In genomic region chr16:67719778-67720144, GRCh38 we compare ENCODE assay signal across 8 cellular contexts. TPM values are rescaled to one million over a fixed set of nuclear protein-coding genes. Genes with fewer than 3 reads are reported as not detected.
DNase-seq lines count a peak whose midpoint lies in the region; TF ChIP-seq lines count a peak whose summit lies in the region.

No MANE protein-coding gene starts in this region.

- no peaks in the 10 kb centered on the region for H3K9me3 Mint-ChIP-seq in osteocyte (ENCODE audit: unreplicated experiment)

- H3K9me3 ChIP-seq in HEK293 (ENCODE audit: control insufficient read depth, insufficient read depth, low read depth, low read length) (no peaks in the 10 kb centered on the region), OCI-LY7 (ENCODE audit: low read length) (no peaks in the 10 kb centered on the region), left ventricle myocardium inferior (replicated peaks) (no peaks in the 10 kb centered on the region)

- H3K27me3 ChIP-seq in left ventricle myocardium inferior (ENCODE audit: low read depth) = no peaks in the 10 kb centered on the region

- intact Hi-C loops in OCI-LY7 (cut with micrococcal nuclease; ENCODE audit: unreplicated experiment) = no loop called here
- intact Hi-C loops in left ventricle myocardium inferior (cut with micrococcal nuclease) = loop anchor here (5.0 kb wide), 1 partner anchor 88 kb away; the partner anchor contains the start of genes RANBP10 and TSNAXIP1

- peaks cover 0 to 25% of the 10 kb centered on the region in 2 experiments; a peak in 2 of 3 replicates for H3K36me3 ChIP-seq in HEK293 (ENCODE audit: control insufficient read depth in 2 of 2, insufficient read depth in 1 of 2, low read length in 2 of 2)
- peaks cover 25% of the 10 kb centered on the region for H3K36me3 ChIP-seq in OCI-LY7 (ENCODE audit: insufficient read depth, low read length)
- peaks cover 17% of the 10 kb centered on the region for H3K36me3 ChIP-seq in left ventricle myocardium inferior

- H3K27me3 Mint-ChIP-seq in osteocyte (ENCODE audit: unreplicated experiment) = no peaks in the 10 kb centered on the region

- H3K79me2 ChIP-seq in OCI-LY7 (ENCODE audit: insufficient read depth, low read depth, low read length) = peaks cover 30% of the 10 kb centered on the region

- peak overlapping the region; percentile 94 for H3K4me2 ChIP-seq in OCI-LY7 (ENCODE audit: low read length)

- H3K4me3 Mint-ChIP-seq in osteocyte (ENCODE audit: unreplicated experiment) = peak overlapping the region; percentile 94

- POLR2A ChIA-PET in HEK293 (lab: Yijun Ruan, JAX) = interaction anchor here (0.6 to 2.0 kb wide), 24 partner anchors 9 to 365 kb away, joined by 3 to 25 read pairs (median 4); partner anchors contain the start of genes ACD, CTCF, DDX28 and DUS2
- POLR2A ChIA-PET in OCI-LY7 (lab: Charles Lee) = interaction anchor here (0.7 to 2.1 kb wide), 8 partner anchors 10 to 321 kb away, joined by 3 to 10 read pairs (median 4); partner anchors contain the start of genes ACD, RANBP10 and TSNAXIP1

- no peaks in the 10 kb centered on the region for H3K9me2 ChIP-seq in OCI-LY7 (ENCODE audit: insufficient read depth, low read length)

- H2AFZ ChIP-seq in OCI-LY7 (ENCODE audit: low read length) = peak overlapping the region; percentile 67; the same call in 1 of the 2 replicates

- peak overlapping the region; percentile 69 for H3K4me3 ChIP-seq in HEK293 (ENCODE audit: low read depth, low read length)
- H3K4me3 ChIP-seq in OCI-LY7 (ENCODE audit: low read depth, low read length, poor library complexity, severe bottlenecking) = peak overlapping the region; percentile 76
- peak overlapping the region; percentile 100 for H3K4me3 ChIP-seq in left ventricle myocardium inferior

- CTCF ChIA-PET in HEK293 (lab: Yijun Ruan, JAX) = interaction anchor here (1.0 to 2.9 kb wide), 3 partner anchors 47 to 97 kb away, joined by 3 to 16 read pairs (median 5); no protein-coding TSS in a partner anchor
- CTCF ChIA-PET in OCI-LY7 (lab: Charles Lee; ENCODE audit: unreplicated experiment) = interaction anchor here (0.7 kb wide), 1 partner anchor 210 kb away, joined by 3 read pairs; no protein-coding TSS in a partner anchor

- H3K27ac ChIP-seq in HEK293 (ENCODE audit: extremely low read depth, low read depth, low read length) = no peak overlapping the region
- H3K27ac ChIP-seq in OCI-LY7 (ENCODE audit: low read depth, low read length, poor library complexity, severe bottlenecking) = peak overlapping the region; percentile 63
- H3K27ac ChIP-seq in left ventricle myocardium inferior (replicated peaks) = peak overlapping the region; percentile 96

- BruUV-seq in OCI-LY7 (replicated peaks; lab: Mats Ljungman, UMichigan) = TSS peak; percentile 99

- peaks cover 4% of the 10 kb centered on the region for H3K36me3 Mint-ChIP-seq in osteocyte (ENCODE audit: unreplicated experiment)

- no peaks in the 10 kb centered on the region; the same call in 1 of the 2 replicates for H3K4me1 ChIP-seq in HEK293 (ENCODE audit: control insufficient read depth, insufficient read depth, low read length)
- H3K4me1 ChIP-seq in OCI-LY7 (ENCODE audit: insufficient read depth, low read length, poor library complexity, severe bottlenecking) = peaks cover 32% of the 10 kb centered on the region
- peaks cover 34% of the 10 kb centered on the region for H3K4me1 ChIP-seq in left ventricle myocardium inferior

- H3K27ac Mint-ChIP-seq in osteocyte (ENCODE audit: unreplicated experiment) = peak overlapping the region; percentile 94

- TF ChIP-seq CTCF in HEK293 (tag by site-specific recombination; IDR thresholded peaks at IDR 0.05) (no peak), OCI-LY7 (conservative IDR thresholded peaks at IDR 0.05; ENCODE audit: low read length) (no peak), left ventricle myocardium inferior (IDR thresholded peaks at IDR 0.05; ENCODE audit: borderline replicate concordance) (no peak), osteocyte (IDR thresholded peaks at IDR 0.05) (no peak)

- DNase-seq in DMS79 treated with DMSO at 0.1 percent for 48 hours (lab: John Stamatoyannopoulos, UW) (peak; percentile 6), DMS79 (lab: John Stamatoyannopoulos, UW) (no peak), OCI-LY7 (ENCODE audit: low spot score) (peak; percentile 40), anterior cingulate cortex (lab: John Stamatoyannopoulos, UW) (peak in 46 of 58 donors; percentile 13 to 77 (median 36)), left ventricle myocardium inferior (no peak), osteocyte (ENCODE audit: extremely low spot score, unreplicated experiment) (no peak), D341Med (ENCODE audit: low spot score) (no peak)

- H4K20me1 ChIP-seq in OCI-LY7 (ENCODE audit: insufficient read depth, low read length) = no peaks in the 10 kb centered on the region

- peaks cover 32% of the 10 kb centered on the region for H3K4me1 Mint-ChIP-seq in osteocyte (ENCODE audit: unreplicated experiment)

TF ChIP-seq in HEK293, 187 proteins besides CTCF, POLR2A, EP300 and RAD21 (continues in another document):
- TF ChIP-seq ZXDB (tag by site-specific recombination; IDR thresholded peaks at IDR 0.05) (no peak), ZNF544 (tag by site-specific recombination; IDR thresholded peaks at IDR 0.05) (no peak), ZFP3 (tag by site-specific recombination; IDR thresholded peaks at IDR 0.05; ENCODE audit: low read depth) (no peak), ZNF600 (tag by site-specific recombination; IDR thresholded peaks at IDR 0.05) (peak; percentile 77), GLIS1 (tag by site-specific recombination; IDR thresholded peaks at IDR 0.05) (0 out of 2 replicates have a peak, but pooled peaks have one; percentile 18), ZNF664 (tag by site-specific recombination; IDR thresholded peaks at IDR 0.05) (no peak), ZNF585B (tag by site-specific recombination; IDR thresholded peaks at IDR 0.05) (no peak), ZNF423 (tag by site-specific recombination; IDR thresholded peaks at IDR 0.05) (no peak), MYNN (tag by site-specific recombination; IDR thresholded peaks at IDR 0.05; ENCODE audit: borderline replicate concordance) (no peak), ZNF416 (tag by site-specific recombination; IDR thresholded peaks at IDR 0.05) (no peak), ZIC2 (tag by site-specific recombination; IDR thresholded peaks at IDR 0.05) (peak; percentile 18; the same call in 1 of the 2 replicates), ZNF121 (tag by site-specific recombination; IDR thresholded peaks at IDR 0.05) (no peak), PRDM2 (tag by site-specific recombination; IDR thresholded peaks at IDR 0.05; ENCODE audit: borderline replicate concordance) (no peak)

RNA-seq across cellular contexts. Expression of gene GFOD2, which starts 0.6 kb away (rescaled TPM):
- 13.2 and 16.2 TPM in 2 replicates for total RNA-seq in OCI-LY7 (2014; rRNA removed; shearing (Covaris generic))
- total RNA-seq in OCI-LY7 (2022) (18.0 and 18.5 TPM in 2 replicates), left ventricle myocardium inferior (11.1 TPM), osteocyte (21.9 and 22.2 TPM in 2 replicates)

RNA-seq across cellular contexts. Expression of gene C16orf86, which starts 53.1 kb away (rescaled TPM):
- 4.7 and 8.5 TPM in 2 replicates for total RNA-seq in OCI-LY7 (2014; rRNA removed; shearing (Covaris generic))
- total RNA-seq in OCI-LY7 (2022) (6.8 and 7.8 TPM in 2 replicates), left ventricle myocardium inferior (2.9 TPM), osteocyte (2.1 and 2.8 TPM in 2 replicates)

RNA-seq across cellular contexts. Expression of gene ENKD1, which starts 53.2 kb away (rescaled TPM):
- total RNA-seq in OCI-LY7 (2014; rRNA removed; shearing (Covaris generic)) = 15.7 and 18.3 TPM in 2 replicates
- total RNA-seq in OCI-LY7 (2022) (8.1 and 8.4 TPM in 2 replicates), left ventricle myocardium inferior (9.6 TPM), osteocyte (10.9 and 11.7 TPM in 2 replicates)

RNA-seq across cellular contexts. Expression of gene PARD6A, which starts 59.0 kb away (rescaled TPM):
- total RNA-seq in OCI-LY7 (2014; rRNA removed; shearing (Covaris generic)) = 12.3 and 23.3 TPM in 2 replicates
- total RNA-seq in OCI-LY7 (2022) = 10.5 and 14.0 TPM in 2 replicates
- total RNA-seq in left ventricle myocardium inferior = 3.4 TPM
- 4.1 and 4.6 TPM in 2 replicates for total RNA-seq in osteocyte

RNA-seq across cellular contexts. Expression of gene ACD, which starts 59.7 kb away (rescaled TPM):
- 33.7 and 41.7 TPM in 2 replicates for total RNA-seq in OCI-LY7 (2014; rRNA removed; shearing (Covaris generic))
- total RNA-seq in OCI-LY7 (2022) = 45.4 and 50.2 TPM in 2 replicates
- total RNA-seq in left ventricle myocardium inferior = 7.1 TPM
- total RNA-seq in osteocyte = 21.3 and 23.1 TPM in 2 replicates

Comparison
In these comparisons a context has a peak if more than half of its experiments do, and no peak if none do; other contexts are left out.
1. DNase-seq: peak in DMS79 treated with DMSO at 0.1 percent for 48 hours (single experiment), OCI-LY7 (single experiment) and anterior cingulate cortex (46 of 58); none in DMS79 (single experiment), left ventricle myocardium inferior (single experiment), osteocyte (single experiment) and D341Med (single experiment).
2. Peak in every context shown above with its lines, with median percentiles within 50 percentile points of each other: H3K4me3 ChIP-seq.